ENCODE assay signal across 9 cellular contexts in the genomic region with DNA sequence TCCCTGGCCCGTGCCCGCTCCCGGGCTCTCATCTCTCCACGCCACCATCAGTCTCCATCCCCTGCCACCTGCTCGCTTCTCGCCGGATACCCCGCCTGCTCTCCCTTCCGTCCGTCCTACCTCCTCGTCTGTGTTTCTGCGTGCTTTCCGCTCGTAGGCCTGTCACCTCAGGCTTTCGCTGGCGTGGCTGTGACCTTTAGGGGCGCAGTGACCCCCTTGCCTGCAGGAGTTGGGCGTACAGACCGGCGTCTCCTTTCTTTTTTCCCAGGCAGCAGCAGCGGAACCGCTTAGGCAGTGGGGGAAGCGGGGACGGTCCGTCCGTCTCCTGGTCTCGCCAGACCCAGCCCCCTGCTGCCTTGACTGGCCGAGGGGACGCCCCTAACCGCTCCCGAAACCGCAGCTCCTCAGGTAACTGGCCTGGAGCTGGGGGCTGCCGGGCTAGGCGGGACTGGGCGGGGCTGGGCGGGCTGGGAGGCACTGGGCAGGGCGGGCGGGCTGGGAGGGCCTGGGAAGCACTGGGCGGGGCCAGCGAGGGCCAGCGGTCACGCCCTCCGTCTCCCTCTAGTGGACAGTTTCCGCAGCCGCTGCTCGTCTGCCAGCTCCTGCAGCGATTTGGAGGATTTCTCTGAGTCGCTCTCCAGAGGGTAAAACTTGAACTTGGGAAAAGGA. TPM values are rescaled to one million over a fixed set of nuclear protein-coding genes. Genes with fewer than 3 reads are reported as not detected.
A peak's percentile ranks its signal among the peaks of the same experiment; 100 is the strongest.
DNase-seq lines count a peak whose midpoint lies in the region; ATAC-seq and TF ChIP-seq lines count a peak whose summit lies in the region.
"Had no signal": no experiment of that assay in that cellular context is flagged by ENCODE, and none has a peak within 500 bp of the region (broad histone marks: within the 10 kb centered on the region; RNA-seq: fewer than 3 reads in every experiment).

No MANE protein-coding gene starts in this region.

- WGBS in right lobe of liver (ENCODE audit: insufficient coverage, low coverage, low lambda C conversion rate, missing lambda C conversion rate), result under 1% methylated on average over 37 of the region's 48 CpGs

- peak; percentile 57 to 90 (median 88) for TF ChIP-seq CTCF in right lobe of liver (IDR thresholded peaks at IDR 0.05)

- no peaks in the 10 kb centered on the region for H3K9me3 ChIP-seq in right lobe of liver

- H3K27ac ChIP-seq in right lobe of liver, result no peak overlapping the region

- H3K4me3 ChIP-seq in right lobe of liver, result peak overlapping the region; percentile 48 to 58 (median 53)

- no peaks in the 10 kb centered on the region for H3K36me3 ChIP-seq in right lobe of liver

- peaks cover 0 to 11% of the 10 kb centered on the region in 2 donors for H3K27me3 ChIP-seq in right lobe of liver

- H3K4me1 ChIP-seq in right lobe of liver, result peaks cover 0 to 21% (median 0%) of the 10 kb centered on the region in 4 donors

- intact Hi-C loops in right lobe of liver (cut with DNase I), result loop anchor here in 1 of 2 donors (10.0 kb wide), 1 partner anchor 192 kb away; no protein-coding TSS in a partner anchor

- peak; percentile 35 for ATAC-seq in HG02870 (IDR thresholded peaks at IDR 0.05; ENCODE audit: unreplicated experiment)
- peak; percentile 86 to 94 (median 90) for ATAC-seq in right lobe of liver
- no peak for ATAC-seq in HG03108 (IDR thresholded peaks at IDR 0.05; ENCODE audit: unreplicated experiment)

- peak; percentile 90 for DNase-seq in DMS 273 (lab: John Stamatoyannopoulos, UW; ENCODE audit: unreplicated experiment)
- DNase-seq in NCI-H226, result peak; percentile 71
- peak; percentile 82 for DNase-seq in activated CD4-positive, alpha-beta T cell treated with anti-CD3 and anti-CD28 coated beads, Interleukin-2, amount 50 U/mL, for 1 hour
- DNase-seq in dermis blood vessel endothelial cell, result peak; percentile 87
- peak; percentile 84 to 87 (median 84) for DNase-seq in right lobe of liver
- DNase-seq in stimulated activated CD4-positive, alpha-beta T cell treated with anti-CD3 and anti-CD28 coated beads, Interleukin-4, amount 100 ng/mL, for 24 hours, result peak; percentile 85

- no peak for TF ChIP-seq POLR2A in right lobe of liver (IDR thresholded peaks at IDR 0.05)

RNA-seq across cellular contexts. Expression of gene PGLYRP1, which starts 6.3 kb away (rescaled TPM):
- total RNA-seq in dermis blood vessel endothelial cell (not detected in 2 replicates), right lobe of liver (1 to 10 TPM in 1 of 6 experiments, under 1 TPM in 1, not detected in 4; 0.86 to 1.1 TPM)
- total RNA-seq: glomerular endothelial cell had no signal

RNA-seq across cellular contexts. Expression of gene CCDC61, which starts 21.3 kb away (rescaled TPM):
- 7.3 and 8.1 TPM in 2 replicates for total RNA-seq in dermis blood vessel endothelial cell
- 1 to 10 TPM; 5.8 to 9.7 (median 8.1) TPM for total RNA-seq in right lobe of liver

RNA-seq across cellular contexts. Expression of gene IGFL4, which starts 24.2 kb away (rescaled TPM):
- total RNA-seq in dermis blood vessel endothelial cell (not detected in 2 replicates), right lobe of liver (not detected)
- total RNA-seq: glomerular endothelial cell had no signal

RNA-seq across cellular contexts. Expression of gene NOVA2, which starts 42.9 kb away (rescaled TPM):
- 7.0 and 16.9 TPM in 2 replicates for total RNA-seq in dermis blood vessel endothelial cell
- total RNA-seq in right lobe of liver, result 1 to 10 TPM in 2 of 6 experiments, under 1 TPM in 4; 0.66 to 2.5 (median 0.85) TPM
